In genomic region chr4:105050896-105051295, GRCh38 we compare ENCODE assay signal across 21 cellular contexts.
DNase-seq lines count a peak whose midpoint lies in the region; ATAC-seq and TF ChIP-seq lines count a peak whose summit lies in the region.
"Had no signal": no experiment of that assay in that cellular context is flagged by ENCODE, and none has a peak within 500 bp of the region (broad histone marks: within the 10 kb centered on the region; RNA-seq: fewer than 3 reads in every experiment).

No MANE protein-coding gene starts in this region.

- no peaks in the 10 kb centered on the region for H4K20me1 ChIP-seq in osteoblast (ENCODE audit: insufficient read depth, low read length)

- H3K4me1 ChIP-seq in osteoblast (ENCODE audit: insufficient read depth, low read length): no peaks in the 10 kb centered on the region
- H3K4me1 ChIP-seq: psoas muscle, thyroid gland had no signal

- H3K4me3 ChIP-seq in fibroblast of mammary gland (ENCODE audit: control insufficient read depth, low read depth, low read length): no peak overlapping the region
- no peak overlapping the region for H3K4me3 ChIP-seq in skeletal muscle cell (ENCODE audit: low read depth, low read length)
- no peak overlapping the region for H3K4me3 ChIP-seq in osteoblast (ENCODE audit: insufficient read depth, low read length)
- H3K4me3 ChIP-seq: psoas muscle, thyroid gland had no signal

- ATAC-seq in HG02678 (IDR thresholded peaks at IDR 0.05; ENCODE audit: unreplicated experiment) (no peak), GM18867 (IDR thresholded peaks at IDR 0.05; ENCODE audit: unreplicated experiment) (no peak)
- ATAC-seq: activated CD8-positive, alpha-beta T cell treated with anti-CD3 and anti-CD28 coated beads, Interleukin-2, amount 10 ng/mL, durations not matched to agents 7 days and 5 days; activated T-cell treated with anti-CD3 and anti-CD28 coated beads, Interleukin-2, amount 50 U/mL, for 72 hours; natural killer cell treated with Interleukin-12 subunit alpha and Interleukin-12 subunit beta and Interleukin-15 and Interleukin-18, amount 100 ng/mL, for 72 hours; psoas muscle; stimulated activated effector memory CD8-positive, alpha-beta T cell treated with anti-CD3 and anti-CD28 coated beads, Interleukin-12 subunit alpha, Interleukin-12 subunit beta, amount 100 ng/mL, for 72 hours; WTC11 had no signal

- no peak overlapping the region for H2AFZ ChIP-seq in osteoblast (ENCODE audit: low read length)

- no peak overlapping the region for H3K4me2 ChIP-seq in osteoblast (ENCODE audit: insufficient read depth, low read length)

- no peak for TF ChIP-seq CTCF in fibroblast of mammary gland (conservative IDR thresholded peaks at IDR 0.05; ENCODE audit: control insufficient read depth, insufficient read depth, low read depth, low read length)
- TF ChIP-seq CTCF in osteoblast (IDR thresholded peaks at IDR 0.05; ENCODE audit: extremely low read depth, low read depth, low read length): no peak

- no peaks in the 10 kb centered on the region for H3K79me2 ChIP-seq in osteoblast (ENCODE audit: insufficient read depth, low read length)

- no peaks in the 10 kb centered on the region for H3K27me3 ChIP-seq in osteoblast (ENCODE audit: insufficient read depth, low read length)
- H3K27me3 ChIP-seq: thyroid gland had no signal

- H3K27ac ChIP-seq in osteoblast (ENCODE audit: low read depth, low read length): no peak overlapping the region
- H3K27ac ChIP-seq: HL-60, psoas muscle, thyroid gland had no signal

- DNase-seq in M059J (ENCODE audit: low read depth) (peak; percentile 42), amniotic stem cell (lab: John Stamatoyannopoulos, UW) (peak; percentile 26), fibroblast of mammary gland (ENCODE audit: low read depth) (peak; percentile 52), skeletal muscle cell (ENCODE audit: low read depth) (peak; percentile 36), osteoblast (ENCODE audit: insufficient read length, low spot score, missing footprints) (no peak)
- DNase-seq: activated CD8-positive, alpha-beta T cell treated with anti-CD3 and anti-CD28 coated beads, Interleukin-2, amount 10 ng/mL, durations not matched to agents 7 days and 5 days; activated T-cell treated with anti-CD3 and anti-CD28 coated beads, Interleukin-2, amount 50 U/mL, for 72 hours; caudate nucleus; glutamatergic neuron; KBM-7; NCI-H1417 treated with DMSO at 0.1 percent for 48 hours; NCI-H345; psoas muscle; stimulated activated CD4-positive, alpha-beta T cell treated with anti-CD3 and anti-CD28 coated beads, Interleukin-12 subunit alpha, Interleukin-12 subunit beta, amount 100 ng/mL, for 4 hours; thyroid gland had no signal

- no peaks in the 10 kb centered on the region for H3K9me3 ChIP-seq in osteoblast (ENCODE audit: low read depth, low read length)
- H3K9me3 ChIP-seq: psoas muscle, thyroid gland had no signal

- no peaks in the 10 kb centered on the region for H3K36me3 ChIP-seq in osteoblast (ENCODE audit: insufficient read depth, low read length)
- H3K36me3 ChIP-seq: thyroid gland had no signal
